In the genomic region with DNA sequence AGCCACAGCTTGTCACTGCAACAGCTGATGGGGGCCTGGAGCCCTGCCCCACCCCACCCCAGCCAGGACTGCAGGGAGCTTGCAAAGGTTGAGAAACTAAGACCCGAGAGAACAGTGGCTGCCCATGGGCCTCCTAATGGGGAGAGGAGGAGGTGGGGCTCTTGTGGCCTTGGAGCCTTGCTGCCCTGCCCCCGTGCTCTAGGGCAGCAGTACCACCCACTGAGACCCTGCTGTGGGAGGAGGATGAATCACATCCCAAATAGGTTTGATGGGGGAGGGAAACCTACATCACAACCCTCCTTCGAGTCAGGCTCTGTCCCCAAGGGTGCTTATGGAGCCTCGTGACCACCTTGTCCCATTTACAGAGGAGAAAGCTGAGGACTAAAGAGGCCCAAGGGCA, we compare ENCODE assay signal across 1 cellular context.
TF ChIP-seq lines count a peak whose summit lies in the region.

No MANE protein-coding gene starts in this region.

TF ChIP-seq in HepG2, 621 proteins besides CTCF, POLR2A, EP300 and RAD21:
- TF ChIP-seq PATZ1 (CRISPR knock-in tag; IDR thresholded peaks at IDR 0.05), result peak; percentile 29; the same call in 1 of the 2 replicates
- TF ChIP-seq ZNF7 (CRISPR knock-in tag; IDR thresholded peaks at IDR 0.05), result no peak
- TF ChIP-seq ZNF749 (CRISPR knock-in tag; IDR thresholded peaks at IDR 0.05; ENCODE audit: borderline replicate concordance), result no peak
